1 cellular context compared by ENCODE assay signal in the genomic region with DNA sequence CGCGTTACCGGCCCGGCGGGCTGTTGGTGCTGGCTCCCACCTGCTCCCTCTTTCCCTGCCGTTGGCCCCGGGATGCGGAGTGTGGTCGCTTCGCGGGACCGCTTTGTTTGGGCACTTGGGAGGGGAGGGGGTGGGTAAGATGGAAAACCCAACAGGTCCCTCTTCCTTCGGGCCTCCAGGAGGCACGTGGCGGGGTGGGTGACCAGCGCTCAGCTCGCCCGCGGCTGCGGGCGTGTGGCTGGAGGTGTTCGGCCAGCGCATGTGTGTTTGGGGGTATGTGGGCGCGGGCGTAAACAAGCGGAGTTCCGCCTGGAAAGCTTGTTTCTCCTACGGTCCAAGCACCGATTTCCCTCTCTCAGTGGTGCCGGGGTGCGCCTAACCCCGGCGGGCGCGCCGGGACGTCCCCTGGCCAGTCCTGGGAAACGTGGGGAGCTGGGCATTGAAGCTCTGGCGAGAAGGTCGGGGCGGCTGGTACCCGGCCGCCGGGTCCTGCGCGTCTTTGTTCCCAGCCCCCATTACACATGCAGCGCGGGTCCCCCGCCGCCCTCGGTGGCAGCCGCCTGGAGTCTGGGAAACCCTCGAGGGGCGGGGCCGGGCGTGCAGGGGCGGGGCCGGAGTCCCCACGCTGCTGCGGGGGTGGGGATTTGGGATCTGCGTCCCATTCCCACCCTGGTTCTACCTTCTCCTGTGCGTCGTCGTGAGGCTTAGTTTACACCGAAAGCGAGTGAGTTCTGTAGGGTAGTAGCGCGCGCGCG.
TF ChIP-seq lines count a peak whose summit lies in the region.

No MANE protein-coding gene starts in this region.

TF ChIP-seq in K562, 482 proteins besides CTCF, POLR2A, EP300 and RAD21 (continued from another document and continues in another):
- TF ChIP-seq, protein P1, sequence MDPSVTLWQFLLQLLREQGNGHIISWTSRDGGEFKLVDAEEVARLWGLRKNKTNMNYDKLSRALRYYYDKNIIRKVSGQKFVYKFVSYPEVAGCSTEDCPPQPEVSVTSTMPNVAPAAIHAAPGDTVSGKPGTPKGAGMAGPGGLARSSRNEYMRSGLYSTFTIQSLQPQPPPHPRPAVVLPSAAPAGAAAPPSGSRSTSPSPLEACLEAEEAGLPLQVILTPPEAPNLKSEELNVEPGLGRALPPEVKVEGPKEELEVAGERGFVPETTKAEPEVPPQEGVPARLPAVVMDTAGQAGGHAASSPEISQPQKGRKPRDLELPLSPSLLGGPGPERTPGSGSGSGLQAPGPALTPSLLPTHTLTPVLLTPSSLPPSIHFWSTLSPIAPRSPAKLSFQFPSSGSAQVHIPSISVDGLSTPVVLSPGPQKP (CRISPR knock-in tag; IDR thresholded peaks at IDR 0.05) = no peak
- TF ChIP-seq, protein P2, sequence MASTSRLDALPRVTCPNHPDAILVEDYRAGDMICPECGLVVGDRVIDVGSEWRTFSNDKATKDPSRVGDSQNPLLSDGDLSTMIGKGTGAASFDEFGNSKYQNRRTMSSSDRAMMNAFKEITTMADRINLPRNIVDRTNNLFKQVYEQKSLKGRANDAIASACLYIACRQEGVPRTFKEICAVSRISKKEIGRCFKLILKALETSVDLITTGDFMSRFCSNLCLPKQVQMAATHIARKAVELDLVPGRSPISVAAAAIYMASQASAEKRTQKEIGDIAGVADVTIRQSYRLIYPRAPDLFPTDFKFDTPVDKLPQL (IDR thresholded peaks at IDR 0.05; ENCODE audit: extremely low read depth, insufficient read length) = no peak
- no peak for TF ChIP-seq BDP1 (IDR thresholded peaks at IDR 0.05; ENCODE audit: insufficient read depth, insufficient read length)
- peak; percentile 63 for TF ChIP-seq PCBP1 (IDR thresholded peaks at IDR 0.05; ENCODE audit: low read depth, low read length, poor library complexity, severe bottlenecking)
- no peak for TF ChIP-seq GABPA (tag; conservative IDR thresholded peaks at IDR 0.05; ENCODE audit: low read depth)
- no peak for TF ChIP-seq ZBED1 (IDR thresholded peaks at IDR 0.05)
- TF ChIP-seq EP400 (IDR thresholded peaks at IDR 0.05) = peak; percentile 71; the same call in 1 of the 2 replicates
- no peak for TF ChIP-seq ZFP36 (IDR thresholded peaks at IDR 0.05; ENCODE audit: low read depth, low read length, partially characterized antibody)
- no peak for TF ChIP-seq ZNF232 (CRISPR knock-in tag; IDR thresholded peaks at IDR 0.05)
- TF ChIP-seq, protein P3, sequence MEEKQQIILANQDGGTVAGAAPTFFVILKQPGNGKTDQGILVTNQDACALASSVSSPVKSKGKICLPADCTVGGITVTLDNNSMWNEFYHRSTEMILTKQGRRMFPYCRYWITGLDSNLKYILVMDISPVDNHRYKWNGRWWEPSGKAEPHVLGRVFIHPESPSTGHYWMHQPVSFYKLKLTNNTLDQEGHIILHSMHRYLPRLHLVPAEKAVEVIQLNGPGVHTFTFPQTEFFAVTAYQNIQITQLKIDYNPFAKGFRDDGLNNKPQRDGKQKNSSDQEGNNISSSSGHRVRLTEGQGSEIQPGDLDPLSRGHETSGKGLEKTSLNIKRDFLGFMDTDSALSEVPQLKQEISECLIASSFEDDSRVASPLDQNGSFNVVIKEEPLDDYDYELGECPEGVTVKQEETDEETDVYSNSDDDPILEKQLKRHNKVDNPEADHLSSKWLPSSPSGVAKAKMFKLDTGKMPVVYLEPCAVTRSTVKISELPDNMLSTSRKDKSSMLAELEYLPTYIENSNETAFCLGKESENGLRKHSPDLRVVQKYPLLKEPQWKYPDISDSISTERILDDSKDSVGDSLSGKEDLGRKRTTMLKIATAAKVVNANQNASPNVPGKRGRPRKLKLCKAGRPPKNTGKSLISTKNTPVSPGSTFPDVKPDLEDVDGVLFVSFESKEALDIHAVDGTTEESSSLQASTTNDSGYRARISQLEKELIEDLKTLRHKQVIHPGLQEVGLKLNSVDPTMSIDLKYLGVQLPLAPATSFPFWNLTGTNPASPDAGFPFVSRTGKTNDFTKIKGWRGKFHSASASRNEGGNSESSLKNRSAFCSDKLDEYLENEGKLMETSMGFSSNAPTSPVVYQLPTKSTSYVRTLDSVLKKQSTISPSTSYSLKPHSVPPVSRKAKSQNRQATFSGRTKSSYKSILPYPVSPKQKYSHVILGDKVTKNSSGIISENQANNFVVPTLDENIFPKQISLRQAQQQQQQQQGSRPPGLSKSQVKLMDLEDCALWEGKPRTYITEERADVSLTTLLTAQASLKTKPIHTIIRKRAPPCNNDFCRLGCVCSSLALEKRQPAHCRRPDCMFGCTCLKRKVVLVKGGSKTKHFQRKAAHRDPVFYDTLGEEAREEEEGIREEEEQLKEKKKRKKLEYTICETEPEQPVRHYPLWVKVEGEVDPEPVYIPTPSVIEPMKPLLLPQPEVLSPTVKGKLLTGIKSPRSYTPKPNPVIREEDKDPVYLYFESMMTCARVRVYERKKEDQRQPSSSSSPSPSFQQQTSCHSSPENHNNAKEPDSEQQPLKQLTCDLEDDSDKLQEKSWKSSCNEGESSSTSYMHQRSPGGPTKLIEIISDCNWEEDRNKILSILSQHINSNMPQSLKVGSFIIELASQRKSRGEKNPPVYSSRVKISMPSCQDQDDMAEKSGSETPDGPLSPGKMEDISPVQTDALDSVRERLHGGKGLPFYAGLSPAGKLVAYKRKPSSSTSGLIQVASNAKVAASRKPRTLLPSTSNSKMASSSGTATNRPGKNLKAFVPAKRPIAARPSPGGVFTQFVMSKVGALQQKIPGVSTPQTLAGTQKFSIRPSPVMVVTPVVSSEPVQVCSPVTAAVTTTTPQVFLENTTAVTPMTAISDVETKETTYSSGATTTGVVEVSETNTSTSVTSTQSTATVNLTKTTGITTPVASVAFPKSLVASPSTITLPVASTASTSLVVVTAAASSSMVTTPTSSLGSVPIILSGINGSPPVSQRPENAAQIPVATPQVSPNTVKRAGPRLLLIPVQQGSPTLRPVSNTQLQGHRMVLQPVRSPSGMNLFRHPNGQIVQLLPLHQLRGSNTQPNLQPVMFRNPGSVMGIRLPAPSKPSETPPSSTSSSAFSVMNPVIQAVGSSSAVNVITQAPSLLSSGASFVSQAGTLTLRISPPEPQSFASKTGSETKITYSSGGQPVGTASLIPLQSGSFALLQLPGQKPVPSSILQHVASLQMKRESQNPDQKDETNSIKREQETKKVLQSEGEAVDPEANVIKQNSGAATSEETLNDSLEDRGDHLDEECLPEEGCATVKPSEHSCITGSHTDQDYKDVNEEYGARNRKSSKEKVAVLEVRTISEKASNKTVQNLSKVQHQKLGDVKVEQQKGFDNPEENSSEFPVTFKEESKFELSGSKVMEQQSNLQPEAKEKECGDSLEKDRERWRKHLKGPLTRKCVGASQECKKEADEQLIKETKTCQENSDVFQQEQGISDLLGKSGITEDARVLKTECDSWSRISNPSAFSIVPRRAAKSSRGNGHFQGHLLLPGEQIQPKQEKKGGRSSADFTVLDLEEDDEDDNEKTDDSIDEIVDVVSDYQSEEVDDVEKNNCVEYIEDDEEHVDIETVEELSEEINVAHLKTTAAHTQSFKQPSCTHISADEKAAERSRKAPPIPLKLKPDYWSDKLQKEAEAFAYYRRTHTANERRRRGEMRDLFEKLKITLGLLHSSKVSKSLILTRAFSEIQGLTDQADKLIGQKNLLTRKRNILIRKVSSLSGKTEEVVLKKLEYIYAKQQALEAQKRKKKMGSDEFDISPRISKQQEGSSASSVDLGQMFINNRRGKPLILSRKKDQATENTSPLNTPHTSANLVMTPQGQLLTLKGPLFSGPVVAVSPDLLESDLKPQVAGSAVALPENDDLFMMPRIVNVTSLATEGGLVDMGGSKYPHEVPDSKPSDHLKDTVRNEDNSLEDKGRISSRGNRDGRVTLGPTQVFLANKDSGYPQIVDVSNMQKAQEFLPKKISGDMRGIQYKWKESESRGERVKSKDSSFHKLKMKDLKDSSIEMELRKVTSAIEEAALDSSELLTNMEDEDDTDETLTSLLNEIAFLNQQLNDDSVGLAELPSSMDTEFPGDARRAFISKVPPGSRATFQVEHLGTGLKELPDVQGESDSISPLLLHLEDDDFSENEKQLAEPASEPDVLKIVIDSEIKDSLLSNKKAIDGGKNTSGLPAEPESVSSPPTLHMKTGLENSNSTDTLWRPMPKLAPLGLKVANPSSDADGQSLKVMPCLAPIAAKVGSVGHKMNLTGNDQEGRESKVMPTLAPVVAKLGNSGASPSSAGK (IDR thresholded peaks at IDR 0.05) = peak; percentile 97
- TF ChIP-seq GTF2F1 (IDR thresholded peaks at IDR 0.05; ENCODE audit: low read depth, low read length) = no peak
- TF ChIP-seq CHD1 (IDR thresholded peaks at IDR 0.05; ENCODE audit: low read length) = peak; percentile 82
- TF ChIP-seq, protein P4, sequence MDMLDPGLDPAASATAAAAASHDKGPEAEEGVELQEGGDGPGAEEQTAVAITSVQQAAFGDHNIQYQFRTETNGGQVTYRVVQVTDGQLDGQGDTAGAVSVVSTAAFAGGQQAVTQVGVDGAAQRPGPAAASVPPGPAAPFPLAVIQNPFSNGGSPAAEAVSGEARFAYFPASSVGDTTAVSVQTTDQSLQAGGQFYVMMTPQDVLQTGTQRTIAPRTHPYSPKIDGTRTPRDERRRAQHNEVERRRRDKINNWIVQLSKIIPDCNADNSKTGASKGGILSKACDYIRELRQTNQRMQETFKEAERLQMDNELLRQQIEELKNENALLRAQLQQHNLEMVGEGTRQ (CRISPR knock-in tag; IDR thresholded peaks at IDR 0.05) = no peak
- TF ChIP-seq, protein P5, sequence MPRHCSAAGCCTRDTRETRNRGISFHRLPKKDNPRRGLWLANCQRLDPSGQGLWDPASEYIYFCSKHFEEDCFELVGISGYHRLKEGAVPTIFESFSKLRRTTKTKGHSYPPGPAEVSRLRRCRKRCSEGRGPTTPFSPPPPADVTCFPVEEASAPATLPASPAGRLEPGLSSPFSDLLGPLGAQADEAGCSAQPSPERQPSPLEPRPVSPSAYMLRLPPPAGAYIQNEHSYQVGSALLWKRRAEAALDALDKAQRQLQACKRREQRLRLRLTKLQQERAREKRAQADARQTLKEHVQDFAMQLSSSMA (CRISPR knock-in tag; IDR thresholded peaks at IDR 0.05) = 0 out of 2 replicates have a peak, but pooled peaks have one; percentile 38
- TF ChIP-seq, protein P6, sequence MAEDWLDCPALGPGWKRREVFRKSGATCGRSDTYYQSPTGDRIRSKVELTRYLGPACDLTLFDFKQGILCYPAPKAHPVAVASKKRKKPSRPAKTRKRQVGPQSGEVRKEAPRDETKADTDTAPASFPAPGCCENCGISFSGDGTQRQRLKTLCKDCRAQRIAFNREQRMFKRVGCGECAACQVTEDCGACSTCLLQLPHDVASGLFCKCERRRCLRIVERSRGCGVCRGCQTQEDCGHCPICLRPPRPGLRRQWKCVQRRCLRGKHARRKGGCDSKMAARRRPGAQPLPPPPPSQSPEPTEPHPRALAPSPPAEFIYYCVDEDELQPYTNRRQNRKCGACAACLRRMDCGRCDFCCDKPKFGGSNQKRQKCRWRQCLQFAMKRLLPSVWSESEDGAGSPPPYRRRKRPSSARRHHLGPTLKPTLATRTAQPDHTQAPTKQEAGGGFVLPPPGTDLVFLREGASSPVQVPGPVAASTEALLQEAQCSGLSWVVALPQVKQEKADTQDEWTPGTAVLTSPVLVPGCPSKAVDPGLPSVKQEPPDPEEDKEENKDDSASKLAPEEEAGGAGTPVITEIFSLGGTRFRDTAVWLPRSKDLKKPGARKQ (CRISPR knock-in tag; IDR thresholded peaks at IDR 0.05) = no peak
- TF ChIP-seq, protein P7, sequence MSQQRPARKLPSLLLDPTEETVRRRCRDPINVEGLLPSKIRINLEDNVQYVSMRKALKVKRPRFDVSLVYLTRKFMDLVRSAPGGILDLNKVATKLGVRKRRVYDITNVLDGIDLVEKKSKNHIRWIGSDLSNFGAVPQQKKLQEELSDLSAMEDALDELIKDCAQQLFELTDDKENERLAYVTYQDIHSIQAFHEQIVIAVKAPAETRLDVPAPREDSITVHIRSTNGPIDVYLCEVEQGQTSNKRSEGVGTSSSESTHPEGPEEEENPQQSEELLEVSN (IDR thresholded peaks at IDR 0.05; ENCODE audit: borderline replicate concordance in 1 of 2, extremely low read depth in 1 of 2, insufficient read depth in 1 of 2, insufficient read length in 1 of 2, low read depth in 1 of 2, low read length in 1 of 2, poor library complexity in 1 of 2, severe bottlenecking in 1 of 2) = peak; percentile 81 to 92
- TF ChIP-seq RBM14 (IDR thresholded peaks at IDR 0.05; ENCODE audit: borderline replicate concordance, insufficient read depth, low read depth, low read length) = 0 out of 2 replicates have a peak, but pooled peaks have one; percentile 22
- TF ChIP-seq ZSCAN29 (IDR thresholded peaks at IDR 0.05) = no peak
- no peak for TF ChIP-seq FOXA1 (IDR thresholded peaks at IDR 0.05; ENCODE audit: borderline replicate concordance)
- TF ChIP-seq, protein P8, sequence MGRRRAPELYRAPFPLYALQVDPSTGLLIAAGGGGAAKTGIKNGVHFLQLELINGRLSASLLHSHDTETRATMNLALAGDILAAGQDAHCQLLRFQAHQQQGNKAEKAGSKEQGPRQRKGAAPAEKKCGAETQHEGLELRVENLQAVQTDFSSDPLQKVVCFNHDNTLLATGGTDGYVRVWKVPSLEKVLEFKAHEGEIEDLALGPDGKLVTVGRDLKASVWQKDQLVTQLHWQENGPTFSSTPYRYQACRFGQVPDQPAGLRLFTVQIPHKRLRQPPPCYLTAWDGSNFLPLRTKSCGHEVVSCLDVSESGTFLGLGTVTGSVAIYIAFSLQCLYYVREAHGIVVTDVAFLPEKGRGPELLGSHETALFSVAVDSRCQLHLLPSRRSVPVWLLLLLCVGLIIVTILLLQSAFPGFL (CRISPR knock-in tag; IDR thresholded peaks at IDR 0.05) = 0 out of 2 replicates have a peak, but pooled peaks have one; percentile 52
- TF ChIP-seq, protein P9, sequence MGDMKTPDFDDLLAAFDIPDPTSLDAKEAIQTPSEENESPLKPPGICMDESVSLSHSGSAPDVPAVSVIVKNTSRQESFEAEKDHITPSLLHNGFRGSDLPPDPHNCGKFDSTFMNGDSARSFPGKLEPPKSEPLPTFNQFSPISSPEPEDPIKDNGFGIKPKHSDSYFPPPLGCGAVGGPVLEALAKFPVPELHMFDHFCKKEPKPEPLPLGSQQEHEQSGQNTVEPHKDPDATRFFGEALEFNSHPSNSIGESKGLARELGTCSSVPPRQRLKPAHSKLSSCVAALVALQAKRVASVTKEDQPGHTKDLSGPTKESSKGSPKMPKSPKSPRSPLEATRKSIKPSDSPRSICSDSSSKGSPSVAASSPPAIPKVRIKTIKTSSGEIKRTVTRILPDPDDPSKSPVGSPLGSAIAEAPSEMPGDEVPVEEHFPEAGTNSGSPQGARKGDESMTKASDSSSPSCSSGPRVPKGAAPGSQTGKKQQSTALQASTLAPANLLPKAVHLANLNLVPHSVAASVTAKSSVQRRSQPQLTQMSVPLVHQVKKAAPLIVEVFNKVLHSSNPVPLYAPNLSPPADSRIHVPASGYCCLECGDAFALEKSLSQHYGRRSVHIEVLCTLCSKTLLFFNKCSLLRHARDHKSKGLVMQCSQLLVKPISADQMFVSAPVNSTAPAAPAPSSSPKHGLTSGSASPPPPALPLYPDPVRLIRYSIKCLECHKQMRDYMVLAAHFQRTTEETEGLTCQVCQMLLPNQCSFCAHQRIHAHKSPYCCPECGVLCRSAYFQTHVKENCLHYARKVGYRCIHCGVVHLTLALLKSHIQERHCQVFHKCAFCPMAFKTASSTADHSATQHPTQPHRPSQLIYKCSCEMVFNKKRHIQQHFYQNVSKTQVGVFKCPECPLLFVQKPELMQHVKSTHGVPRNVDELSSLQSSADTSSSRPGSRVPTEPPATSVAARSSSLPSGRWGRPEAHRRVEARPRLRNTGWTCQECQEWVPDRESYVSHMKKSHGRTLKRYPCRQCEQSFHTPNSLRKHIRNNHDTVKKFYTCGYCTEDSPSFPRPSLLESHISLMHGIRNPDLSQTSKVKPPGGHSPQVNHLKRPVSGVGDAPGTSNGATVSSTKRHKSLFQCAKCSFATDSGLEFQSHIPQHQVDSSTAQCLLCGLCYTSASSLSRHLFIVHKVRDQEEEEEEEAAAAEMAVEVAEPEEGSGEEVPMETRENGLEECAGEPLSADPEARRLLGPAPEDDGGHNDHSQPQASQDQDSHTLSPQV (IDR thresholded peaks at IDR 0.05) = peak; percentile 45; the same call in 1 of the 2 replicates
- TF ChIP-seq L3MBTL2 (IDR thresholded peaks at IDR 0.05) = peak; percentile 95
- no peak; the same call in 1 of the 2 replicates for TF ChIP-seq CBX1 (IDR thresholded peaks at IDR 0.05; ENCODE audit: low read depth)
- no peak for TF ChIP-seq PHTF2 (CRISPR knock-in tag; IDR thresholded peaks at IDR 0.05)
- no peak for TF ChIP-seq CBFB (CRISPR knock-in tag; IDR thresholded peaks at IDR 0.05)
- no peak for TF ChIP-seq ZNF274 (IDR thresholded peaks at IDR 0.05; ENCODE audit: borderline replicate concordance, low read depth, low read length)
